In the genomic region with DNA sequence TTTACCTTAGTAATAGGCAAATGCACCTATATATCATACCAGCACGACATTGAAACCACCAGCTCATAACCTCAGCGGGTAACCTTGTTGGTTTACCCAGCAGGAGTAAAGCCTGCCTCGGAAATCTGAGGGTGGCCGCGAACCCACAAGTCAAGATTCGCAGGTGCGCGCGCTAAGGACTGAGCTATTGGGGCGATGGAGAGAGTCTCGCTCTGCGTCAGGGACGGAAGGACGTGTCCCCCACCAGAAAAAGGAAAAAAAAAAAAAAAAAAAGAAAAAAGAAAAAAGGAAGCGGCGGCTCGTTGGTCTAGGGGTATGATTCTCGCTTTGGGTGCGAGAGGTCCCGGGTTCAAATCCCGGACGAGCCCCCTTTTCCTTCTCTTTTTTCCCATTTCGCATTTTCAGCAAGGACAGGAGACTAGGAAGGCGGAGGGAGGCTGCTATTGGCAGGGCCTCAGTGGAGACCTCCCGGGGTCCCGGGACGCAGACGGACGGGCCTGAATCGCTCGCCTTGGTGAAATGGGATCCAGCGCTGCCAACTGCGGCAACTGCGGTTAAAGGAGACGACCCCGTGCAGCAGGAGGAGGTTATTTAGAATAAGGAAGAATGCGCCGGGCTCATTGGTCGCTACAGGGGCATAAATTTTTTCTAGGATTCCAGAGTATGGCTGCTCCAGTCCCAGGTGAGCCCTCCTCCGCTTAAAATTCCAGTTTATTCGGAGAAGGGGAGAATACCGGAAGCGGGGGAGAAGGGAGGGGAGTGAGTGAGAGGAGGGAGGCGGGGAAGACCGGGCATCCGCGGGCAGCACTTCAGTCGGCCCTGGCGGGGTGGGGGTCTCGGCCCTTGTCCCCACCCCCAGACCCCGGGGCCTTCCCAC, we compare ENCODE assay signal across 8 cellular contexts. TPM values are rescaled to one million over a fixed set of nuclear protein-coding genes. Genes with fewer than 3 reads are reported as not detected.
A peak's percentile ranks its signal among the peaks of the same experiment; 100 is the strongest.
DNase-seq lines count a peak whose midpoint lies in the region; ATAC-seq and TF ChIP-seq lines count a peak whose summit lies in the region.

Gene OR1F1 (plus strand): TSS at position 407 of the 877 bp plus-strand sequence.

- no peaks in the 10 kb centered on the region for H4K20me1 ChIP-seq in PC-9 (ENCODE audit: insufficient read depth)

- H3K9me3 Mint-ChIP-seq in activated naive CD8-positive, alpha-beta T cell (ENCODE audit: low read depth) = no peaks in the 10 kb centered on the region
- no peaks in the 10 kb centered on the region for H3K9me3 Mint-ChIP-seq in stimulated activated memory B cell treated with anti-CD40 and anti-IgM and Interleukin-4, amounts not matched to agents 10 μg/mL and 1 μg/mL and 100 μg/mL, for 72 hours

- H3K27me3 Mint-ChIP-seq in activated naive CD8-positive, alpha-beta T cell = peaks cover 29% of the 10 kb centered on the region
- peaks cover 91% of the 10 kb centered on the region for H3K27me3 Mint-ChIP-seq in stimulated activated memory B cell treated with anti-CD40 and anti-IgM and Interleukin-4, amounts not matched to agents 10 μg/mL and 1 μg/mL and 100 μg/mL, for 72 hours

- CTCF ChIA-PET in PC-9 (lab: Charles Lee) = no interaction called here

- H3K27ac ChIP-seq in left ventricle myocardium inferior (replicated peaks) (no peak within 1 kb of the TSS), PC-9 (peak within 1 kb of the TSS; percentile 33)

- H3K9me3 ChIP-seq in left ventricle myocardium inferior (replicated peaks) (no peaks in the 10 kb centered on the region), PC-9 (ENCODE audit: insufficient read depth, low read depth) (no peaks in the 10 kb centered on the region)

- ATAC-seq in stimulated activated memory B cell treated with anti-CD40 and anti-IgM and Interleukin-4, amounts not matched to agents 10 μg/mL and 1 μg/mL and 100 μg/mL, for 72 hours = no peak
- ATAC-seq in GM19035 (IDR thresholded peaks at IDR 0.05; ENCODE audit: unreplicated experiment) = no peak

- intact Hi-C loops in left ventricle myocardium inferior (cut with micrococcal nuclease) = no loop called here
- intact Hi-C loops in cardiac septum (cut with DNase I) = no loop called here
- intact Hi-C loops in PC-9 (cut with micrococcal nuclease; ENCODE audit: unreplicated experiment) = loop anchor here (1.0 to 10.0 kb wide), 4 partner anchors 38 to 317 kb away; partner anchors contain the start of gene CLUAP1

- BruUV-seq in PC-9 (replicated peaks; lab: Mats Ljungman, UMichigan) = TSS peak; percentile 52

- peak within 1 kb of the TSS; percentile 81 for H3K27ac Mint-ChIP-seq in activated naive CD8-positive, alpha-beta T cell
- peak within 1 kb of the TSS; percentile 39 for H3K27ac Mint-ChIP-seq in stimulated activated memory B cell treated with anti-CD40 and anti-IgM and Interleukin-4, amounts not matched to agents 10 μg/mL and 1 μg/mL and 100 μg/mL, for 72 hours

- H3K36me3 ChIP-seq in left ventricle myocardium inferior = no peaks in the 10 kb centered on the region
- no peaks in the 10 kb centered on the region for H3K36me3 ChIP-seq in PC-9 (ENCODE audit: low read depth)

- H3K4me3 ChIP-seq in left ventricle myocardium inferior (peak within 1 kb of the TSS; percentile 46), PC-9 (peak within 1 kb of the TSS; percentile 94)

- no peaks in the 10 kb centered on the region for H3K9me2 ChIP-seq in PC-9 (ENCODE audit: insufficient read depth)

- H3K4me1 ChIP-seq in left ventricle myocardium inferior = peaks cover 30% of the 10 kb centered on the region
- H3K4me1 ChIP-seq in PC-9 (replicated peaks; ENCODE audit: insufficient read depth) = 0 out of 2 replicates have a peak, but pooled peaks cover 5% of the 10 kb centered on the region

- H3K79me2 ChIP-seq in PC-9 (ENCODE audit: low read depth) = no peaks in the 10 kb centered on the region

- H3K27me3 ChIP-seq in left ventricle myocardium inferior (ENCODE audit: low read depth) (peaks cover 100% of the 10 kb centered on the region), PC-9 (ENCODE audit: insufficient read depth, low read depth) (no peaks in the 10 kb centered on the region)

- H3K4me2 ChIP-seq in PC-9 = peak within 1 kb of the TSS; percentile 95

- TF ChIP-seq CTCF in left ventricle myocardium inferior (IDR thresholded peaks at IDR 0.05; ENCODE audit: borderline replicate concordance) = no peak
- no peak for TF ChIP-seq CTCF in PC-9 (conservative IDR thresholded peaks at IDR 0.05)

- H3F3A ChIP-seq in PC-9 (ENCODE audit: insufficient read depth, low read depth) = peaks cover 43% of the 10 kb centered on the region; the same call in 1 of the 2 replicates

- POLR2A ChIA-PET in PC-9 (lab: Charles Lee; ENCODE audit: unreplicated experiment) = interaction anchor here (0.5 to 1.1 kb wide), 4 partner anchors 20 to 1288 kb away, joined by 4 to 31 read pairs (median 7); no protein-coding TSS in a partner anchor

- peaks cover 49% of the 10 kb centered on the region for H3K4me1 Mint-ChIP-seq in activated naive CD8-positive, alpha-beta T cell (ENCODE audit: low read depth)
- H3K4me1 Mint-ChIP-seq in stimulated activated memory B cell treated with anti-CD40 and anti-IgM and Interleukin-4, amounts not matched to agents 10 μg/mL and 1 μg/mL and 100 μg/mL, for 72 hours = peaks cover 40% of the 10 kb centered on the region

- peak within 1 kb of the TSS; percentile 99 for H2AFZ ChIP-seq in PC-9

- no peak for DNase-seq in left ventricle myocardium inferior
- DNase-seq in cardiac septum (ENCODE audit: low spot score) = no peak
- DNase-seq in PC-9 = peak; percentile 72 to 80
- DNase-seq in iPS-NIHi11 (ENCODE audit: low spot score) = peak; percentile 53
- DNase-seq in AG08396 (ENCODE audit: low spot score) = no peak

- H3K36me3 Mint-ChIP-seq in activated naive CD8-positive, alpha-beta T cell = peaks cover 4% of the 10 kb centered on the region
- no peaks in the 10 kb centered on the region for H3K36me3 Mint-ChIP-seq in stimulated activated memory B cell treated with anti-CD40 and anti-IgM and Interleukin-4, amounts not matched to agents 10 μg/mL and 1 μg/mL and 100 μg/mL, for 72 hours

- H3K4me3 Mint-ChIP-seq in activated naive CD8-positive, alpha-beta T cell = peak within 1 kb of the TSS; percentile 81
- peak within 1 kb of the TSS; percentile 29 for H3K4me3 Mint-ChIP-seq in stimulated activated memory B cell treated with anti-CD40 and anti-IgM and Interleukin-4, amounts not matched to agents 10 μg/mL and 1 μg/mL and 100 μg/mL, for 72 hours

RNA-seq across cellular contexts. Expression of gene OR1F1, which starts in this region (rescaled TPM):
- total RNA-seq in left ventricle myocardium inferior (not detected), cardiac septum (not detected), PC-9 (2021) (1.2 and 1.4 TPM in 2 replicates)

Comparison
In these comparisons a context has a peak if more than half of its experiments do, and no peak if none do; other contexts are left out.
1. DNase-seq: peak in PC-9 (2 of 2) and iPS-NIHi11 (single experiment); none in left ventricle myocardium inferior (single experiment), cardiac septum (single experiment) and AG08396 (single experiment).